In the genomic region with DNA sequence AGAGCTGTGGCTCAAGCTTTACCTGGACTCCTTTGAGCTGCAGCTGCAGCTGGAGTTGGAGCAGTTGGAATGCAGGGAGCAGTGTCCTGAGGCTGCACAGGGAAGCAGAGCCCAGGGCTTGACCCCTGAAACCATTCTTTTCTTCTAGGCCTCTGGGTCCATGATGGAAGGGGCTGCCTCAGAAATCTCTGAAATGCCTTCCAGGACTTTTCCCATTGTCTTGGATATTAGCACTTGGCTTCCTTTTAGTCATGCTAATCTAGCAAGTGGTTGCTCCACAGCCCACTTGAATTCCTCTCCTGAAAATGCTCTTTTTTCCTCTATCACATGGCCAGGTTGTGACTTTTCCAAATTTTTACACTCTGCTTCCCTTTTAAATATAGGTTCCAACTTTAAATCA, we compare ENCODE assay signal across 29 cellular contexts.
"Had no signal": no experiment of that assay in that cellular context is flagged by ENCODE, and none has a peak within 500 bp of the region (broad histone marks: within the 10 kb centered on the region; RNA-seq: fewer than 3 reads in every experiment).

No MANE protein-coding gene starts in this region.

- H3K4me3 ChIP-seq: esophagus muscularis mucosa, heart right ventricle, pancreas, prostate gland, smooth muscle cell, thyroid gland, upper lobe of left lung had no signal

- DNase-seq: activated CD4-positive, alpha-beta T cell treated with anti-CD3 and anti-CD28 coated beads for 1 hour; activated CD4-positive, alpha-beta T cell treated with anti-CD3 and anti-CD28 coated beads, Interleukin-2, amount 50 U/mL, for 1 hour; activated CD8-positive, alpha-beta T cell treated with anti-CD3 and anti-CD28 coated beads for 36 hours; activated gamma-delta T cell treated with Interleukin-2 at 50 U/mL for 16 hours; activated naive CD8-positive, alpha-beta T cell treated with anti-CD3 and anti-CD28 coated beads, Interleukin-2, amount 50 U/mL, for 24 hours; activated T-cell treated with anti-CD3 and anti-CD28 coated beads, Interleukin-2, amount 50 U/mL, for 4 hours; amygdala; caudate nucleus; cortex of kidney; foreskin melanocyte; heart right ventricle; midbrain; naive thymus-derived CD8-positive, alpha-beta T cell; nucleus accumbens; pancreas; stimulated activated CD4-positive, alpha-beta T cell treated with anti-CD3 and anti-CD28 coated beads, Interleukin-1b, Interleukin-23, amount 100 ng/mL, for 48 hours; stimulated activated CD4-positive, alpha-beta T cell treated with anti-CD3 and anti-CD28 coated beads, Interleukin-4, amount 100 ng/mL, for 4 hours; stimulated activated CD8-positive, alpha-beta memory T cell treated with anti-CD3 and anti-CD28 coated beads, Interleukin-4, amount 100 ng/mL, for 48 hours; stimulated activated naive CD8-positive, alpha-beta T cell treated with anti-CD3 and anti-CD28 coated beads, Interleukin-15, amount 100 ng/mL, for 72 hours; substantia nigra; T1000; thyroid gland; upper lobe of left lung; WERI-Rb-1 had no signal

- H3K4me2 ChIP-seq: smooth muscle cell had no signal

- H3K27ac ChIP-seq: esophagus muscularis mucosa, heart right ventricle, pancreas, prostate gland, thyroid gland, upper lobe of left lung, WERI-Rb-1 had no signal

- H3K9me3 ChIP-seq: pancreas, prostate gland, thyroid gland, upper lobe of left lung had no signal

- ATAC-seq: activated CD8-positive, alpha-beta T cell treated with anti-CD3 and anti-CD28 coated beads for 36 hours; activated naive CD8-positive, alpha-beta T cell treated with anti-CD3 and anti-CD28 coated beads, Interleukin-2, amount 50 U/mL, for 24 hours; activated T-cell treated with anti-CD3 and anti-CD28 coated beads, Interleukin-2, amount 50 U/mL, for 4 hours; activated T-helper 17 cell treated with anti-CD3 and anti-CD28 coated beads, Interleukin-2, amount 50 U/mL, for 72 hours; heart right ventricle; naive thymus-derived CD8-positive, alpha-beta T cell; pancreas; stimulated activated memory B cell treated with anti-CD40 and anti-IgM and Interleukin-4, amounts not matched to agents 10 μg/mL and 1 μg/mL and 100 μg/mL, for 72 hours; stimulated activated naive CD8-positive, alpha-beta T cell treated with anti-CD3 and anti-CD28 coated beads, Interleukin-15, amount 100 ng/mL, for 72 hours had no signal

- H3K27me3 ChIP-seq: esophagus muscularis mucosa, heart right ventricle, pancreas, thyroid gland, upper lobe of left lung had no signal

- H3K36me3 ChIP-seq: esophagus muscularis mucosa, heart right ventricle, pancreas, prostate gland, thyroid gland, upper lobe of left lung, WERI-Rb-1 had no signal

- H3K4me1 ChIP-seq: esophagus muscularis mucosa, pancreas, prostate gland, thyroid gland, upper lobe of left lung had no signal

- FAIRE-seq: pancreas had no signal
